In genomic region chr19:38336638-38337359, GRCh38 we compare ENCODE assay signal across 8 cellular contexts. TPM values are rescaled to one million over a fixed set of nuclear protein-coding genes. Genes with fewer than 3 reads are reported as not detected.
DNase-seq lines count a peak whose midpoint lies in the region; ATAC-seq, FAIRE-seq and TF ChIP-seq lines count a peak whose summit lies in the region.

No MANE protein-coding gene starts in this region.

- H3K27me3 ChIP-seq in body of pancreas (no peaks in the 10 kb centered on the region), gastrocnemius medialis (no peaks in the 10 kb centered on the region)

- FAIRE-seq in TTC549 (lab: Jason Lieb, UNC), result peak; percentile 88

- intact Hi-C loops in body of pancreas (cut with DNase I), result loop anchor here (5.0 kb wide), 1 partner anchor 36 kb away; the partner anchor contains the start of gene PSMD8
- intact Hi-C loops in gastrocnemius medialis (cut with DNase I; ENCODE audit: low total_unique reads), result loop anchor here (1.0 kb wide), 4 partner anchors 20 to 594 kb away; partner anchors contain the start of genes MRPS12, PSMD8 and SARS2

- in situ Hi-C loops in gastrocnemius medialis (cut with MboI; ENCODE audit: low sequenced_read_pairs in 4 of 4), result loop anchor here (25.0 kb wide), 2 partner anchors 199 to 424 kb away; partner anchors contain the start of genes SIPA1L3 (in 4 of the 4) and WDR87 (in 4 of the 4)

- peak in 1 of 3 donors; percentile 41 for TF ChIP-seq POLR2A in body of pancreas (IDR thresholded peaks at IDR 0.05)
- peak in 1 of 2 donors; percentile 51 for TF ChIP-seq POLR2A in gastrocnemius medialis (IDR thresholded peaks at IDR 0.05)

- H3K9me3 ChIP-seq in body of pancreas (no peaks in the 10 kb centered on the region), gastrocnemius medialis (no peaks in the 10 kb centered on the region)

- WGBS in body of pancreas, 2 donors, result 1 to 2% methylated on average over 38 to 41 of the region's 41 CpGs

- TF ChIP-seq CTCF in 22Rv1 (IDR thresholded peaks at IDR 0.05) (no peak), body of pancreas (IDR thresholded peaks at IDR 0.05) (no peak), gastrocnemius medialis (IDR thresholded peaks at IDR 0.05 in 4 of 5, conservative IDR thresholded peaks at IDR 0.05 in 1 of 5) (no peak)

- H3K27ac ChIP-seq in 22Rv1 (peak overlapping the region; percentile 95), body of pancreas (peak overlapping the region; percentile 68 to 93 (median 90)), gastrocnemius medialis (peak overlapping the region; percentile 96 to 99 (median 98))

- H3K4me3 ChIP-seq in body of pancreas (peak overlapping the region; percentile 51 to 66), iPS-11a (ENCODE audit: low read depth, low read length) (peak overlapping the region; percentile 77), gastrocnemius medialis (peak overlapping the region; percentile 77 to 91 (median 79))

- H3K36me3 ChIP-seq in body of pancreas (replicated peaks in 1 of 2; ENCODE audit: insufficient read depth in 1 of 2, low read depth in 2 of 2) (no peaks in the 10 kb centered on the region), gastrocnemius medialis (no peaks in the 10 kb centered on the region)

- H3K4me1 ChIP-seq in body of pancreas, result peaks cover 11% of the 10 kb centered on the region
- H3K4me1 ChIP-seq in gastrocnemius medialis, result peaks cover 5 to 7% of the 10 kb centered on the region in 2 donors

- ATAC-seq in GM18519 (IDR thresholded peaks at IDR 0.05; ENCODE audit: low FRiP score, unreplicated experiment), result peak; percentile 32
- peak; percentile 44 for ATAC-seq in HG03060 (IDR thresholded peaks at IDR 0.05; ENCODE audit: low read depth, unreplicated experiment)
- ATAC-seq in body of pancreas, result peak; percentile 78
- ATAC-seq in gastrocnemius medialis, result peak; percentile 66 to 77

- DNase-seq in NCI-H2107 treated with DMSO at 0.1 percent for 48 hours (lab: John Stamatoyannopoulos, UW; ENCODE audit: unreplicated experiment), result peak; percentile 86
- DNase-seq in body of pancreas, result peak; percentile 97 to 99 (median 98)
- DNase-seq in gastrocnemius medialis, result peak; percentile 96 to 97

RNA-seq across cellular contexts. Expression of gene CATSPERG, which starts 1.2 kb away (rescaled TPM):
- 1 to 10 TPM in 1 of 2 donors, under 1 TPM in 1; 0.78 to 9.6 TPM for total RNA-seq in body of pancreas
- 1 to 10 TPM in 3 of 4 donors, under 1 TPM in 1; 0.72 to 4.9 (median 1.7) TPM for total RNA-seq in gastrocnemius medialis

RNA-seq across cellular contexts. Expression of gene KCNK6, which starts 17.2 kb away (rescaled TPM):
- total RNA-seq in body of pancreas (10 to 100 TPM in 1 of 2 donors, 1 to 10 TPM in 1; 8.6 to 13.8 TPM), gastrocnemius medialis (under 1 TPM; 0.15 to 0.90 (median 0.41) TPM)

RNA-seq across cellular contexts. Expression of gene YIF1B, which starts 21.1 kb away (rescaled TPM):
- total RNA-seq in body of pancreas (10 to 100 TPM in 1 of 2 donors, 1 to 10 TPM in 1; 8.2 to 22.3 TPM), gastrocnemius medialis (10 to 100 TPM; 28.3 to 39.5 (median 31.9) TPM)

RNA-seq across cellular contexts. Expression of gene C19orf33, which starts 32.7 kb away (rescaled TPM):
- 1 to 10 TPM in 1 of 2 donors, not detected in 1; 2.6 TPM for total RNA-seq in body of pancreas
- 1 to 10 TPM in 2 of 4 donors, not detected in 2; 5.8 to 7.0 TPM for total RNA-seq in gastrocnemius medialis

RNA-seq across cellular contexts. Expression of gene PSMD8, which starts 37.6 kb away (rescaled TPM):
- total RNA-seq in body of pancreas (10 to 100 TPM; 49.4 to 68.7 TPM), gastrocnemius medialis (1,000 to 10,000 TPM in 3 of 4 donors, 100 to 1,000 TPM in 1; 819 to 1,400 (median 1,309) TPM)

Comparison
In these comparisons a context has a peak if more than half of its experiments do, and no peak if none do; other contexts are left out.
1. Peak in every context shown above with its lines: DNase-seq, ATAC-seq, H3K4me3 ChIP-seq and H3K27ac ChIP-seq.
2. RNA of gene KCNK6, which starts 17.2 kb away (total RNA-seq): 8.6 to 13.8 TPM in body of pancreas; 0.15 to 0.90 TPM in gastrocnemius medialis; every median in the first group is over 4 times any median in the second.